Comparison of ENCODE assay signal across 2 cellular contexts in the genomic region with DNA sequence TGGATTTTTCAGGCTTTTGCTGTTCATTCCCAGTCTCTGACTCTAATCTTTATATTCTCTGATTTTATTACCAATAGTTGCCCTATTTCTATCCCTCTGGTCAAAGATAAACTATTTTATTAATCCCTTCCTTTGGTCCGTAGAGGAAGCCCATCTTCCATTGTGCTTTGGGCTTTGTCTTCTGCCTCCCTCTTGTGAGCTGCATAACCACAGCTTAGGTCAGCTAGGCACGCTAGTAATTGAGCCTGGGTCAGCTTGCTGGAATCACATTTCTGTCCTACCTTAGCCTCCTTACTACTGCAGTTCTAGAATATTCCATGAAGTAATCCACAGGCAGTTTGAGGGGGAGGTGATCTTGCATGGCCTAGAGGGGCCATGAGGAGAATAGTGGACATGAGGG.
TF ChIP-seq lines count a peak whose summit lies in the region.

No MANE protein-coding gene starts in this region.

TF ChIP-seq in A549, 52 proteins besides CTCF, POLR2A, EP300 and RAD21 (continued from another document):
- TF ChIP-seq, protein P1, sequence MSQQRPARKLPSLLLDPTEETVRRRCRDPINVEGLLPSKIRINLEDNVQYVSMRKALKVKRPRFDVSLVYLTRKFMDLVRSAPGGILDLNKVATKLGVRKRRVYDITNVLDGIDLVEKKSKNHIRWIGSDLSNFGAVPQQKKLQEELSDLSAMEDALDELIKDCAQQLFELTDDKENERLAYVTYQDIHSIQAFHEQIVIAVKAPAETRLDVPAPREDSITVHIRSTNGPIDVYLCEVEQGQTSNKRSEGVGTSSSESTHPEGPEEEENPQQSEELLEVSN (IDR thresholded peaks at IDR 0.05; ENCODE audit: borderline replicate concordance, low read depth): no peak
- TF ChIP-seq ESRRA (IDR thresholded peaks at IDR 0.05; ENCODE audit: borderline replicate concordance, low read length) (no peak), JUN (IDR thresholded peaks at IDR 0.05) (no peak), HOXB5 (CRISPR knock-in tag; IDR thresholded peaks at IDR 0.05) (no peak), CBX8 (IDR thresholded peaks at IDR 0.05) (no peak), FOSB (CRISPR knock-in tag; IDR thresholded peaks at IDR 0.05) (no peak), BHLHE40 (IDR thresholded peaks at IDR 0.05; ENCODE audit: low read depth, low read length) (no peak), POLR2AphosphoS2 (conservative IDR thresholded peaks at IDR 0.05; ENCODE audit: low read length) (no peak)
- TF ChIP-seq, protein P2, sequence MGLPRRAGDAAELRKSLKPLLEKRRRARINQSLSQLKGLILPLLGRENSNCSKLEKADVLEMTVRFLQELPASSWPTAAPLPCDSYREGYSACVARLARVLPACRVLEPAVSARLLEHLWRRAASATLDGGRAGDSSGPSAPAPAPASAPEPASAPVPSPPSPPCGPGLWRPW (IDR thresholded peaks at IDR 0.05): no peak

TF ChIP-seq in IMR-90, 13 proteins besides CTCF, POLR2A, EP300 and RAD21 (continued from another document):
- TF ChIP-seq, protein P3, sequence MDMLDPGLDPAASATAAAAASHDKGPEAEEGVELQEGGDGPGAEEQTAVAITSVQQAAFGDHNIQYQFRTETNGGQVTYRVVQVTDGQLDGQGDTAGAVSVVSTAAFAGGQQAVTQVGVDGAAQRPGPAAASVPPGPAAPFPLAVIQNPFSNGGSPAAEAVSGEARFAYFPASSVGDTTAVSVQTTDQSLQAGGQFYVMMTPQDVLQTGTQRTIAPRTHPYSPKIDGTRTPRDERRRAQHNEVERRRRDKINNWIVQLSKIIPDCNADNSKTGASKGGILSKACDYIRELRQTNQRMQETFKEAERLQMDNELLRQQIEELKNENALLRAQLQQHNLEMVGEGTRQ (IDR thresholded peaks at IDR 0.05; ENCODE audit: low read depth, low read length): no peak
- TF ChIP-seq MXI1 (IDR thresholded peaks at IDR 0.05; ENCODE audit: borderline replicate concordance, low read depth, low read length) (no peak), NFE2L2 (IDR thresholded peaks at IDR 0.05; ENCODE audit: low read depth, low read length) (no peak), BHLHE40 (IDR thresholded peaks at IDR 0.05; ENCODE audit: low read depth, low read length) (no peak), RCOR1 (IDR thresholded peaks at IDR 0.05; ENCODE audit: insufficient replicate concordance, low read length) (no peak), FOS (IDR thresholded peaks at IDR 0.05; ENCODE audit: low read depth, low read length) (no peak), SMC3 (IDR thresholded peaks at IDR 0.05; ENCODE audit: low read depth, low read length) (no peak), RFX5 (IDR thresholded peaks at IDR 0.05; ENCODE audit: low read depth, low read length) (no peak), CEBPB (IDR thresholded peaks at IDR 0.05; ENCODE audit: low read depth, low read length) (no peak), CHD1 (IDR thresholded peaks at IDR 0.05; ENCODE audit: low read depth, low read length) (no peak), MAZ (IDR thresholded peaks at IDR 0.05; ENCODE audit: borderline replicate concordance, low read depth, low read length) (no peak)
- TF ChIP-seq, protein P4, sequence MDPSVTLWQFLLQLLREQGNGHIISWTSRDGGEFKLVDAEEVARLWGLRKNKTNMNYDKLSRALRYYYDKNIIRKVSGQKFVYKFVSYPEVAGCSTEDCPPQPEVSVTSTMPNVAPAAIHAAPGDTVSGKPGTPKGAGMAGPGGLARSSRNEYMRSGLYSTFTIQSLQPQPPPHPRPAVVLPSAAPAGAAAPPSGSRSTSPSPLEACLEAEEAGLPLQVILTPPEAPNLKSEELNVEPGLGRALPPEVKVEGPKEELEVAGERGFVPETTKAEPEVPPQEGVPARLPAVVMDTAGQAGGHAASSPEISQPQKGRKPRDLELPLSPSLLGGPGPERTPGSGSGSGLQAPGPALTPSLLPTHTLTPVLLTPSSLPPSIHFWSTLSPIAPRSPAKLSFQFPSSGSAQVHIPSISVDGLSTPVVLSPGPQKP (IDR thresholded peaks at IDR 0.05; ENCODE audit: borderline replicate concordance, low read depth, low read length): no peak
